Comparison of ENCODE assay signal across 12 cellular contexts in the genomic region with DNA sequence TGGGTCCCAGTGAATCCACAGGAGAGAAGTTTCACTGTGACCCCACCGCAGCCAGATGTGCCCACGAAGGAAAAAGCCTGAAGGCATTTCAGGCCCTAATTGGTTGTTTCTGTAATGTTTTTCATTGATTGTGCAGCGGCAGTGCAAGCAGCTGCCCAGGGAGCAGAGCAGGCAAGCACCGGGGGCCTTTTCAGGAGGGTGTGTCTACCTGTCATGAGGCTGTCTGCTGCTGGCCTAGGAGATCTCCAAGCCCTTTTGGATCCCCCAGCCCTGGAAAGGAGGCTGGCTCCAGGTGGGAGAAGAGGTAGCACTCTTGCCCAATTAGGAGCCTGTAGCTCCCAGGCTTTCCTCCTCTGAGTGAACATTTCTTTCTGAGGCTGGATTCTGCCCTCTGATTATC.
DNase-seq lines count a peak whose midpoint lies in the region; ATAC-seq and TF ChIP-seq lines count a peak whose summit lies in the region.
"Had no signal": no experiment of that assay in that cellular context is flagged by ENCODE, and none has a peak within 500 bp of the region (broad histone marks: within the 10 kb centered on the region; RNA-seq: fewer than 3 reads in every experiment).

No MANE protein-coding gene starts in this region.

- H3K4me3 Mint-ChIP-seq in activated T-helper 2 cell treated with anti-CD3 and anti-CD28 coated beads, Interferon-gamma antibody, Interleukin-2, Interleukin-4, amounts not matched to agents 10 μg/mL and 5 μg/mL and 100 μg/mL, durations not matched to agents 14 hours and 24 hours and 36 hours (ENCODE audit: low read depth) = no peak overlapping the region
- no peak overlapping the region for H3K4me3 Mint-ChIP-seq in effector memory CD8-positive, alpha-beta T cell
- no peak overlapping the region for H3K4me3 Mint-ChIP-seq in progenitor cell of endocrine pancreas (ENCODE audit: low read depth)
- H3K4me3 Mint-ChIP-seq: activated naive CD8-positive, alpha-beta T cell treated with anti-CD3 and anti-CD28 coated beads for 36 hours; dendritic cell treated with granulocyte-macrophage colony-stimulating factor and Interleukin-4, amounts not matched to agents 40 ng/mL and 50 ng/mL, for 4 days had no signal

- no peaks in the 10 kb centered on the region for H3K36me3 Mint-ChIP-seq in activated T-helper 2 cell treated with anti-CD3 and anti-CD28 coated beads, Interferon-gamma antibody, Interleukin-2, Interleukin-4, amounts not matched to agents 10 μg/mL and 5 μg/mL and 100 μg/mL, durations not matched to agents 14 hours and 24 hours and 36 hours (ENCODE audit: low read depth)
- no peaks in the 10 kb centered on the region for H3K36me3 Mint-ChIP-seq in effector memory CD8-positive, alpha-beta T cell (ENCODE audit: insufficient read depth)
- H3K36me3 Mint-ChIP-seq in progenitor cell of endocrine pancreas (ENCODE audit: insufficient read depth) = no peaks in the 10 kb centered on the region
- H3K36me3 Mint-ChIP-seq: activated naive CD8-positive, alpha-beta T cell treated with anti-CD3 and anti-CD28 coated beads for 36 hours had no signal

- H3K27me3 Mint-ChIP-seq in activated T-helper 2 cell treated with anti-CD3 and anti-CD28 coated beads, Interferon-gamma antibody, Interleukin-2, Interleukin-4, amounts not matched to agents 10 μg/mL and 5 μg/mL and 100 μg/mL, durations not matched to agents 14 hours and 24 hours and 36 hours (ENCODE audit: low read depth) = peaks cover 32% of the 10 kb centered on the region
- H3K27me3 Mint-ChIP-seq in effector memory CD8-positive, alpha-beta T cell = peaks cover 0 to 6% of the 10 kb centered on the region in 2 donors
- H3K27me3 Mint-ChIP-seq in progenitor cell of endocrine pancreas = peaks cover 22% of the 10 kb centered on the region

- no peak for DNase-seq in activated T-helper 2 cell treated with anti-CD3 and anti-CD28 coated beads, Interferon-gamma antibody, Interleukin-2, Interleukin-4, amounts not matched to agents 10 μg/mL and 5 μg/mL and 100 μg/mL, durations not matched to agents 14 hours and 24 hours and 36 hours (ENCODE audit: low spot score)
- no peak for DNase-seq in NCI-H2029 (lab: John Stamatoyannopoulos, UW)
- no peak for DNase-seq in effector memory CD8-positive, alpha-beta T cell
- no peak for DNase-seq in occipital lobe (lab: John Stamatoyannopoulos, UW)
- no peak for DNase-seq in progenitor cell of endocrine pancreas (ENCODE audit: low spot score, unreplicated experiment)
- DNase-seq: NCI-H187 treated with DMSO at 0.1 percent for 48 hours had no signal

- no peaks in the 10 kb centered on the region for H3K9me3 Mint-ChIP-seq in activated T-helper 2 cell treated with anti-CD3 and anti-CD28 coated beads, Interferon-gamma antibody, Interleukin-2, Interleukin-4, amounts not matched to agents 10 μg/mL and 5 μg/mL and 100 μg/mL, durations not matched to agents 14 hours and 24 hours and 36 hours
- H3K9me3 Mint-ChIP-seq in effector memory CD8-positive, alpha-beta T cell = no peaks in the 10 kb centered on the region
- H3K9me3 Mint-ChIP-seq in progenitor cell of endocrine pancreas (ENCODE audit: low read depth) = no peaks in the 10 kb centered on the region
- H3K9me3 Mint-ChIP-seq: activated naive CD8-positive, alpha-beta T cell treated with anti-CD3 and anti-CD28 coated beads for 36 hours; dendritic cell treated with granulocyte-macrophage colony-stimulating factor and Interleukin-4, amounts not matched to agents 40 ng/mL and 50 ng/mL, for 4 days had no signal

- TF ChIP-seq CTCF in progenitor cell of endocrine pancreas (IDR thresholded peaks at IDR 0.05; ENCODE audit: unreplicated experiment) = no peak

- H3K27ac Mint-ChIP-seq in activated T-helper 2 cell treated with anti-CD3 and anti-CD28 coated beads, Interferon-gamma antibody, Interleukin-2, Interleukin-4, amounts not matched to agents 10 μg/mL and 5 μg/mL and 100 μg/mL, durations not matched to agents 14 hours and 24 hours and 36 hours = peak overlapping the region; percentile 1
- no peak overlapping the region for H3K27ac Mint-ChIP-seq in effector memory CD8-positive, alpha-beta T cell
- no peak overlapping the region for H3K27ac Mint-ChIP-seq in progenitor cell of endocrine pancreas
- H3K27ac Mint-ChIP-seq: activated naive CD8-positive, alpha-beta T cell treated with anti-CD3 and anti-CD28 coated beads for 36 hours; dendritic cell treated with granulocyte-macrophage colony-stimulating factor and Interleukin-4, amounts not matched to agents 40 ng/mL and 50 ng/mL, for 4 days had no signal

- ATAC-seq in GM18858 (IDR thresholded peaks at IDR 0.05; ENCODE audit: unreplicated experiment) (peak; percentile 2), GM21447 (IDR thresholded peaks at IDR 0.05; ENCODE audit: unreplicated experiment) (peak; percentile 24), HG03064 (IDR thresholded peaks at IDR 0.05; ENCODE audit: low read depth, unreplicated experiment) (peak; percentile 27)
- ATAC-seq in effector memory CD8-positive, alpha-beta T cell (replicated peaks) = no peak
- ATAC-seq: Right ventricle myocardium inferior had no signal

- H3K4me1 Mint-ChIP-seq in activated T-helper 2 cell treated with anti-CD3 and anti-CD28 coated beads, Interferon-gamma antibody, Interleukin-2, Interleukin-4, amounts not matched to agents 10 μg/mL and 5 μg/mL and 100 μg/mL, durations not matched to agents 14 hours and 24 hours and 36 hours (ENCODE audit: low read depth) = peaks cover 10% of the 10 kb centered on the region
- H3K4me1 Mint-ChIP-seq in effector memory CD8-positive, alpha-beta T cell (ENCODE audit: low read depth in 2 of 2) = peaks cover 0 to 3% of the 10 kb centered on the region in 2 donors
- no peaks in the 10 kb centered on the region for H3K4me1 Mint-ChIP-seq in progenitor cell of endocrine pancreas (ENCODE audit: low read depth)

- intact Hi-C loops in activated T-helper 2 cell treated with anti-CD3 and anti-CD28 coated beads, Interferon-gamma antibody, Interleukin-2, Interleukin-4, amounts not matched to agents 10 μg/mL and 5 μg/mL and 100 μg/mL, durations not matched to agents 14 hours and 24 hours and 36 hours (cut with micrococcal nuclease) = no loop called here
